In the genomic region with DNA sequence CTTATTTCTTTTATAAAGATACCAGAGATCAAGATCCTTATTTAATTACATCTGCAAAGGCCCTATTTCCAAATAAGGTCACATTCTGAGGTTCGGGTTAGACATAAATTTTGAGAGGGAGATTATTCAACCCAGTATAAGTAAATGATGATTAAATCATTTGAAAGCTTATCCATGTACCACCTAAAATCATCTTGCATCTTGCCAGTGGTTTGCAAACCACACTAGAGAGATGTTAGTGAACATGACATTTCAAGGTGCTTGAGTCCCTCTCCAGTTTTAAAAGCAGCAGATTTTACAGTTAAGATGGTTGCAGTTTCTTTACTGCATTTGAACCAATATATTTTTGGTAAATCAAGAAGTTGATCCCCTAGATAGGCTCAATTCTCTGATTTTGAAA, we compare ENCODE assay signal across 16 cellular contexts. TPM values are rescaled to one million over a fixed set of nuclear protein-coding genes. Genes with fewer than 3 reads are reported as not detected.
DNase-seq lines count a peak whose midpoint lies in the region; ATAC-seq and TF ChIP-seq lines count a peak whose summit lies in the region.
"Had no signal": no experiment of that assay in that cellular context is flagged by ENCODE, and none has a peak within 500 bp of the region (broad histone marks: within the 10 kb centered on the region; RNA-seq: fewer than 3 reads in every experiment).

No MANE protein-coding gene starts in this region.

- no peaks in the 10 kb centered on the region for H3K27me3 Mint-ChIP-seq in activated T-cell treated with anti-CD3 and anti-CD28 coated beads, Interleukin-2, amount 50 U/mL, for 72 hours (ENCODE audit: low read depth)
- no peaks in the 10 kb centered on the region for H3K27me3 Mint-ChIP-seq in stimulated activated naive CD8-positive, alpha-beta T cell treated with anti-CD3 and anti-CD28 coated beads, Interleukin-15, amount 100 ng/mL, for 72 hours
- H3K27me3 Mint-ChIP-seq in CD14-positive monocyte (ENCODE audit: low read depth in 3 of 3): no peaks in the 10 kb centered on the region

- H3K4me3 Mint-ChIP-seq in activated T-cell treated with anti-CD3 and anti-CD28 coated beads, Interleukin-2, amount 50 U/mL, for 72 hours: peak overlapping the region in 1 of 2 donors; percentile 38
- H3K4me3 Mint-ChIP-seq in stimulated activated naive CD8-positive, alpha-beta T cell treated with anti-CD3 and anti-CD28 coated beads, Interleukin-15, amount 100 ng/mL, for 72 hours: no peak overlapping the region
- H3K4me3 Mint-ChIP-seq in CD14-positive monocyte: no peak overlapping the region
- H3K4me3 Mint-ChIP-seq: B cell; CD4-positive, alpha-beta memory T cell; GM23338; H9 had no signal

- DNase-seq in activated T-cell treated with anti-CD3 and anti-CD28 coated beads, Interleukin-2, amount 50 U/mL, for 72 hours: no peak
- DNase-seq in activated T-cell treated with anti-CD3 and anti-CD28 coated beads, Interleukin-2, amount 50 U/mL, for 48 hours: no peak
- no peak for DNase-seq in stimulated activated naive CD8-positive, alpha-beta T cell treated with anti-CD3 and anti-CD28 coated beads, Interleukin-15, Interleukin-2, amounts not matched to agents 100 U/mL and 50 U/mL, for 24 hours
- DNase-seq in stimulated activated naive CD8-positive, alpha-beta T cell treated with anti-CD3 and anti-CD28 coated beads, Interleukin-15, amount 100 ng/mL, for 72 hours: no peak
- DNase-seq in CD14-positive monocyte (ENCODE audit: low spot score) (no peak), cerebellar cortex (ENCODE audit: low spot score) (no peak)
- DNase-seq: Calu3; CD4-positive, alpha-beta memory T cell; COR-L47; DMS79 treated with DMSO at 0.1 percent for 48 hours; GF-D8; H9 had no signal

- H3K4me1 Mint-ChIP-seq in activated T-cell treated with anti-CD3 and anti-CD28 coated beads, Interleukin-2, amount 50 U/mL, for 72 hours (ENCODE audit: low read depth): peaks cover 32% of the 10 kb centered on the region
- H3K4me1 Mint-ChIP-seq in stimulated activated naive CD8-positive, alpha-beta T cell treated with anti-CD3 and anti-CD28 coated beads, Interleukin-15, amount 100 ng/mL, for 72 hours: no peaks in the 10 kb centered on the region
- H3K4me1 Mint-ChIP-seq in CD14-positive monocyte: peaks cover 76% of the 10 kb centered on the region
- H3K4me1 Mint-ChIP-seq: B cell; CD4-positive, alpha-beta memory T cell; GM23338; H9 had no signal

- peak; percentile 59 to 74 for ATAC-seq in activated T-cell treated with anti-CD3 and anti-CD28 coated beads, Interleukin-2, amount 50 U/mL, for 72 hours (replicated peaks in 1 of 2)
- ATAC-seq in stimulated activated naive CD8-positive, alpha-beta T cell treated with anti-CD3 and anti-CD28 coated beads, Interleukin-15, Interleukin-2, amounts not matched to agents 100 U/mL and 50 U/mL, for 24 hours: peak; percentile 31
- ATAC-seq in stimulated activated naive CD8-positive, alpha-beta T cell treated with anti-CD3 and anti-CD28 coated beads, Interleukin-15, amount 100 ng/mL, for 72 hours: no peak
- no peak for ATAC-seq in HG03378 (IDR thresholded peaks at IDR 0.05; ENCODE audit: unreplicated experiment)
- ATAC-seq: GM23338, HCT116 had no signal

- TF ChIP-seq CTCF in CD14-positive monocyte (IDR thresholded peaks at IDR 0.05): no peak

- intact Hi-C loops in CD14-positive monocyte (cut with micrococcal nuclease): loop anchor here in 1 of 2 donors (2.0 to 5.0 kb wide), 2 partner anchors 27 to 38 kb away; no protein-coding TSS in a partner anchor

- H3K9me3 Mint-ChIP-seq in activated T-cell treated with anti-CD3 and anti-CD28 coated beads, Interleukin-2, amount 50 U/mL, for 72 hours: no peaks in the 10 kb centered on the region
- no peaks in the 10 kb centered on the region for H3K9me3 Mint-ChIP-seq in stimulated activated naive CD8-positive, alpha-beta T cell treated with anti-CD3 and anti-CD28 coated beads, Interleukin-15, amount 100 ng/mL, for 72 hours
- H3K9me3 Mint-ChIP-seq in CD14-positive monocyte: peaks cover 0 to 4% (median 0%) of the 10 kb centered on the region in 7 donors
- H3K9me3 Mint-ChIP-seq: CD4-positive, alpha-beta memory T cell; GM23338; H9 had no signal

- no peak overlapping the region for H3K27ac Mint-ChIP-seq in activated T-cell treated with anti-CD3 and anti-CD28 coated beads, Interleukin-2, amount 50 U/mL, for 72 hours
- no peak overlapping the region for H3K27ac Mint-ChIP-seq in stimulated activated naive CD8-positive, alpha-beta T cell treated with anti-CD3 and anti-CD28 coated beads, Interleukin-15, amount 100 ng/mL, for 72 hours
- H3K27ac Mint-ChIP-seq in CD14-positive monocyte: peak overlapping the region; percentile 63 to 98 (median 94)
- H3K27ac Mint-ChIP-seq: B cell; CD4-positive, alpha-beta memory T cell; GM23338 had no signal

- H3K36me3 Mint-ChIP-seq in activated T-cell treated with anti-CD3 and anti-CD28 coated beads, Interleukin-2, amount 50 U/mL, for 72 hours (ENCODE audit: insufficient read depth in 2 of 2): no peaks in the 10 kb centered on the region
- peaks cover 0 to 3% of the 10 kb centered on the region in 2 donors for H3K36me3 Mint-ChIP-seq in CD14-positive monocyte
- H3K36me3 Mint-ChIP-seq: CD4-positive, alpha-beta memory T cell had no signal

RNA-seq across cellular contexts. Expression of a gene that starts 49.9 kb away (rescaled TPM):
- total RNA-seq in activated T-cell treated with anti-CD3 and anti-CD28 coated beads, Interleukin-2, amount 50 U/mL, for 72 hours: 100 to 1,000 TPM; 236 to 248 TPM
- 10 to 100 TPM; 52.1 to 67.3 TPM for polyA plus RNA-seq in CD14-positive monocyte

Comparison
In these comparisons a context has a peak if more than half of its experiments do, and no peak if none do; other contexts are left out.
1. ATAC-seq: peak in activated T-cell treated with anti-CD3 and anti-CD28 coated beads, Interleukin-2, amount 50 U/mL, for 72 hours (2 of 2) and stimulated activated naive CD8-positive, alpha-beta T cell treated with anti-CD3 and anti-CD28 coated beads, Interleukin-15, Interleukin-2, amounts not matched to agents 100 U/mL and 50 U/mL, for 24 hours (single experiment); none in stimulated activated naive CD8-positive, alpha-beta T cell treated with anti-CD3 and anti-CD28 coated beads, Interleukin-15, amount 100 ng/mL, for 72 hours (single experiment) and HG03378 (single experiment).
2. H3K27ac Mint-ChIP-seq: peak in CD14-positive monocyte (7 of 7); none in activated T-cell treated with anti-CD3 and anti-CD28 coated beads, Interleukin-2, amount 50 U/mL, for 72 hours (single experiment) and stimulated activated naive CD8-positive, alpha-beta T cell treated with anti-CD3 and anti-CD28 coated beads, Interleukin-15, amount 100 ng/mL, for 72 hours (0 of 2).